ENCODE assay signal across 13 cellular contexts in the genomic region with DNA sequence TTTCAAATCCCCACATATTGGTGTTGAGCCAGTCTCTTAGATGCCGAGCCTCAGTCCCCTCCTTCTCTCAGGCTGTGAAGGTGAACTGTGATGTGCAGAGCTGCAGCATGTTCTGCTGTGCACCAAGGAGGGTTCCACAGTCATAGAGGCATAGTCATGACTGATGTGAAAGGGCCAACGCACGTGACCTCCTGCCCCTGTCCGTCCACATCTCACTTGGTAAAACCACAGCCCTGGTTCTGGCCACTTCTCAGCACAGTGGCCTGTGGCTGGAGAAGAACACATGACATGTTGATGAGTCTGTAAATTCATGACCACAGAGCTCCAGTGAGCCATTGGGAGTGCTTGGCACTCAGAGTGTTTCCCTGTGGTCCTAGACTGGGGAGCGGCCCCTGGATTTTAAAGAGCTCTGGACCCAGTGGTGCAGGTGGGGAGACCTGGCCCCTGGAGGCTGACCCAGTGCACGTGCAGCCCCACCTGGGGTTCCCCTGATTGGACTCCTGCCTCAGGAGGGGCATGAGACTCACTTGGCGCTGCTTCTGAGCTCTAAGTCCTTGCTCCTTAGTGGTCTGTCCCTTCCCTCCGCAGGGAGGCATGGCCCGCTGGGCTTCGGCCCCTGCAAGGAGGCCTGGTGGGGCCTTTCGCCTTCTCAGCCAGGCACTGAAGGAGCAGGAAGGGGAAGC. TPM values are rescaled to one million over a fixed set of nuclear protein-coding genes. Genes with fewer than 3 reads are reported as not detected.
DNase-seq lines count a peak whose midpoint lies in the region; ATAC-seq and TF ChIP-seq lines count a peak whose summit lies in the region.
"Had no signal": no experiment of that assay in that cellular context is flagged by ENCODE, and none has a peak within 500 bp of the region (broad histone marks: within the 10 kb centered on the region; RNA-seq: fewer than 3 reads in every experiment).

No MANE protein-coding gene starts in this region.

- peak; percentile 54 for DNase-seq in activated CD8-positive, alpha-beta memory T cell treated with anti-CD3 and anti-CD28 coated beads, Interleukin-2, amount 50 U/mL, for 48 hours
- no peak for DNase-seq in activated CD8-positive, alpha-beta memory T cell treated with anti-CD3 and anti-CD28 coated beads for 24 hours
- no peak for DNase-seq in activated naive CD8-positive, alpha-beta T cell treated with anti-CD3 and anti-CD28 coated beads, Interleukin-2, amount 50 U/mL, for 24 hours
- no peak for DNase-seq in neural crest cell (ENCODE audit: low read depth, low spot score)
- no peak for DNase-seq in GM23338 (ENCODE audit: low spot score)
- no peak for DNase-seq in DMS153 treated with DMSO at 0.1 percent for 48 hours (lab: John Stamatoyannopoulos, UW; ENCODE audit: unreplicated experiment)
- DNase-seq: foreskin keratinocyte, NCI-H2171, right cardiac atrium, tibial artery had no signal

- H3K79me2 ChIP-seq in GM23338 (replicated peaks; ENCODE audit: insufficient read depth) = peaks cover 80% of the 10 kb centered on the region

- H3K4me1 Mint-ChIP-seq in IgD-negative memory B cell (peaks cover 26 to 43% (median 39%) of the 10 kb centered on the region in 3 donors), neural crest cell (peaks cover 18% of the 10 kb centered on the region), GM23338 (peaks cover 22% of the 10 kb centered on the region)
- H3K4me1 Mint-ChIP-seq in activated naive CD8-positive, alpha-beta T cell treated with anti-CD3 and anti-CD28 coated beads, Interleukin-2, amount 50 U/mL, for 24 hours = peaks cover 97% of the 10 kb centered on the region

- peak overlapping the region in 2 of 3 donors; percentile 22 to 78 for H3K27ac Mint-ChIP-seq in IgD-negative memory B cell
- peak overlapping the region; percentile 48 for H3K27ac Mint-ChIP-seq in activated naive CD8-positive, alpha-beta T cell treated with anti-CD3 and anti-CD28 coated beads, Interleukin-2, amount 50 U/mL, for 24 hours
- peak overlapping the region; percentile 20 for H3K27ac Mint-ChIP-seq in neural crest cell (ENCODE audit: unreplicated experiment)
- H3K27ac Mint-ChIP-seq in GM23338 = no peak overlapping the region

- H4K20me1 ChIP-seq in GM23338 (replicated peaks; ENCODE audit: insufficient read depth) = peaks cover 4% of the 10 kb centered on the region; the same call in 1 of the 2 replicates

- H3K4me3 Mint-ChIP-seq in IgD-negative memory B cell (peak overlapping the region in 2 of 4 donors; percentile 27 to 28), neural crest cell (no peak overlapping the region), GM23338 (no peak overlapping the region)
- H3K4me3 Mint-ChIP-seq in activated naive CD8-positive, alpha-beta T cell treated with anti-CD3 and anti-CD28 coated beads, Interleukin-2, amount 50 U/mL, for 24 hours = no peak overlapping the region

- no peaks in the 10 kb centered on the region for H3K36me3 Mint-ChIP-seq in IgD-negative memory B cell
- H3K36me3 Mint-ChIP-seq in activated naive CD8-positive, alpha-beta T cell treated with anti-CD3 and anti-CD28 coated beads, Interleukin-2, amount 50 U/mL, for 24 hours (ENCODE audit: low read depth) = peaks cover 9% of the 10 kb centered on the region
- no peaks in the 10 kb centered on the region for H3K36me3 Mint-ChIP-seq in neural crest cell (ENCODE audit: low read depth)
- peaks cover 4% of the 10 kb centered on the region; the same call in 2 of the 3 replicates for H3K36me3 Mint-ChIP-seq in GM23338 (ENCODE audit: low read depth)

- H3K4me1 ChIP-seq in GM23338 (ENCODE audit: insufficient read depth) = peaks cover 13% of the 10 kb centered on the region

- no peak overlapping the region for H3K4me2 ChIP-seq in GM23338

- TF ChIP-seq CTCF in neural crest cell (conservative IDR thresholded peaks at IDR 0.05) (no peak), GM23338 (conservative IDR thresholded peaks at IDR 0.05; ENCODE audit: low read depth in 2 of 2) (no peak)

- H3K36me3 ChIP-seq in GM23338 (ENCODE audit: insufficient read depth) = no peaks in the 10 kb centered on the region
- H3K36me3 ChIP-seq: tibial artery had no signal

- H3K9me2 ChIP-seq in GM23338 (ENCODE audit: insufficient read depth) = no peaks in the 10 kb centered on the region

- H3K27me3 Mint-ChIP-seq in IgD-negative memory B cell (peaks cover 1% of the 10 kb centered on the region), neural crest cell (ENCODE audit: low read depth) (no peaks in the 10 kb centered on the region), GM23338 (ENCODE audit: insufficient read depth, low read depth, poor library complexity) (peaks cover 6% of the 10 kb centered on the region)
- no peaks in the 10 kb centered on the region for H3K27me3 Mint-ChIP-seq in activated naive CD8-positive, alpha-beta T cell treated with anti-CD3 and anti-CD28 coated beads, Interleukin-2, amount 50 U/mL, for 24 hours

- H3K27ac ChIP-seq in GM23338 (ENCODE audit: low read depth) = no peak overlapping the region
- H3K27ac ChIP-seq: foreskin keratinocyte, tibial artery had no signal

- no peaks in the 10 kb centered on the region for H3F3A ChIP-seq in GM23338 (replicated peaks; ENCODE audit: low read depth)

- H3K27me3 ChIP-seq in GM23338 (ENCODE audit: insufficient read depth) = no peaks in the 10 kb centered on the region
- H3K27me3 ChIP-seq: foreskin keratinocyte, tibial artery had no signal

- ATAC-seq in activated naive CD8-positive, alpha-beta T cell treated with anti-CD3 and anti-CD28 coated beads, Interleukin-2, amount 50 U/mL, for 24 hours = no peak
- ATAC-seq in GM21786 (IDR thresholded peaks at IDR 0.05; ENCODE audit: unreplicated experiment) (no peak), GM23338 (no peak)
- ATAC-seq: foreskin keratinocyte, right cardiac atrium had no signal

- no peak overlapping the region for H2AFZ ChIP-seq in GM23338

- no peak overlapping the region for H3K4me3 ChIP-seq in GM23338
- H3K4me3 ChIP-seq: tibial artery had no signal

- H3K9me3 Mint-ChIP-seq in IgD-negative memory B cell (no peaks in the 10 kb centered on the region), neural crest cell (no peaks in the 10 kb centered on the region), GM23338 (no peaks in the 10 kb centered on the region)
- no peaks in the 10 kb centered on the region for H3K9me3 Mint-ChIP-seq in activated naive CD8-positive, alpha-beta T cell treated with anti-CD3 and anti-CD28 coated beads, Interleukin-2, amount 50 U/mL, for 24 hours
- H3K9me3 Mint-ChIP-seq: activated naive CD4-positive, alpha-beta T cell treated with anti-CD3 and anti-CD28 coated beads, Interleukin-2, amount 50 U/mL, for 72 hours had no signal

TF ChIP-seq in GM23338, 12 proteins besides CTCF, POLR2A, EP300 and RAD21:
- TF ChIP-seq, protein P1, sequence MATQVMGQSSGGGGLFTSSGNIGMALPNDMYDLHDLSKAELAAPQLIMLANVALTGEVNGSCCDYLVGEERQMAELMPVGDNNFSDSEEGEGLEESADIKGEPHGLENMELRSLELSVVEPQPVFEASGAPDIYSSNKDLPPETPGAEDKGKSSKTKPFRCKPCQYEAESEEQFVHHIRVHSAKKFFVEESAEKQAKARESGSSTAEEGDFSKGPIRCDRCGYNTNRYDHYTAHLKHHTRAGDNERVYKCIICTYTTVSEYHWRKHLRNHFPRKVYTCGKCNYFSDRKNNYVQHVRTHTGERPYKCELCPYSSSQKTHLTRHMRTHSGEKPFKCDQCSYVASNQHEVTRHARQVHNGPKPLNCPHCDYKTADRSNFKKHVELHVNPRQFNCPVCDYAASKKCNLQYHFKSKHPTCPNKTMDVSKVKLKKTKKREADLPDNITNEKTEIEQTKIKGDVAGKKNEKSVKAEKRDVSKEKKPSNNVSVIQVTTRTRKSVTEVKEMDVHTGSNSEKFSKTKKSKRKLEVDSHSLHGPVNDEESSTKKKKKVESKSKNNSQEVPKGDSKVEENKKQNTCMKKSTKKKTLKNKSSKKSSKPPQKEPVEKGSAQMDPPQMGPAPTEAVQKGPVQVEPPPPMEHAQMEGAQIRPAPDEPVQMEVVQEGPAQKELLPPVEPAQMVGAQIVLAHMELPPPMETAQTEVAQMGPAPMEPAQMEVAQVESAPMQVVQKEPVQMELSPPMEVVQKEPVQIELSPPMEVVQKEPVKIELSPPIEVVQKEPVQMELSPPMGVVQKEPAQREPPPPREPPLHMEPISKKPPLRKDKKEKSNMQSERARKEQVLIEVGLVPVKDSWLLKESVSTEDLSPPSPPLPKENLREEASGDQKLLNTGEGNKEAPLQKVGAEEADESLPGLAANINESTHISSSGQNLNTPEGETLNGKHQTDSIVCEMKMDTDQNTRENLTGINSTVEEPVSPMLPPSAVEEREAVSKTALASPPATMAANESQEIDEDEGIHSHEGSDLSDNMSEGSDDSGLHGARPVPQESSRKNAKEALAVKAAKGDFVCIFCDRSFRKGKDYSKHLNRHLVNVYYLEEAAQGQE (IDR thresholded peaks at IDR 0.05; ENCODE audit: unreplicated experiment) = no peak
- TF ChIP-seq CREB1 (CRISPR knock-in tag; IDR thresholded peaks at IDR 0.05; ENCODE audit: low read depth) = no peak

RNA-seq across cellular contexts. Expression of a gene that starts 25.3 kb away (rescaled TPM):
- polyA plus RNA-seq in IgD-negative memory B cell (8.2 TPM), GM23338 (2016; fragmentation: Nextera tagmentation; extraction: Ambion mirVana) (6.5 and 8.5 TPM in 2 replicates)
- total RNA-seq in neural crest cell = 29.9 and 32.4 TPM in 2 replicates
- 36.9 and 42.3 TPM in 2 replicates for total RNA-seq in GM23338 (2014; rRNA removed; shearing (Covaris generic))
